ENCODE assay signal across 2 cellular contexts in genomic region chr11:65842144-65842543, GRCh38.
TF ChIP-seq lines count a peak whose summit lies in the region.

No MANE protein-coding gene starts in this region.

TF ChIP-seq in HCT116, 20 proteins besides CTCF, POLR2A, EP300 and RAD21:
- TF ChIP-seq CEBPB (IDR thresholded peaks at IDR 0.05; ENCODE audit: low read depth) (no peak), ELF1 (IDR thresholded peaks at IDR 0.05; ENCODE audit: borderline replicate concordance, low read depth) (no peak)
TF ChIP-seq in HCT116: peak in this region for 0.

TF ChIP-seq in endothelial cell of umbilical vein, 7 proteins besides CTCF, POLR2A, EP300 and RAD21:
- TF ChIP-seq JUN (IDR thresholded peaks at IDR 0.05; ENCODE audit: borderline replicate concordance, insufficient read depth, insufficient read length, low read depth) (no peak), MYC (IDR thresholded peaks at IDR 0.05; ENCODE audit: low read depth, low read length) (no peak), FOS (IDR thresholded peaks at IDR 0.05; ENCODE audit: borderline replicate concordance, insufficient read depth, low read length) (no peak), MAX (IDR thresholded peaks at IDR 0.05; ENCODE audit: insufficient read depth, insufficient read length) (no peak), GATA2 (IDR thresholded peaks at IDR 0.05; ENCODE audit: insufficient read depth, insufficient read length, low read depth, low read length) (no peak), POLR2AphosphoS5 (IDR thresholded peaks at IDR 0.05; ENCODE audit: insufficient read depth, low read depth, low read length) (no peak), EZH2 (IDR thresholded peaks at IDR 0.05; ENCODE audit: borderline replicate concordance, low read depth, low read length, severe bottlenecking) (no peak)
